ENCODE assay signal across 18 cellular contexts in genomic region chr13:66661336-66661735, GRCh38.
"Had no signal": no experiment of that assay in that cellular context is flagged by ENCODE, and none has a peak within 500 bp of the region (broad histone marks: within the 10 kb centered on the region; RNA-seq: fewer than 3 reads in every experiment).

No MANE protein-coding gene starts in this region.

- H3K4me3 ChIP-seq: colonic mucosa, lower lobe of right lung, upper lobe of right lung had no signal

- H3K27ac Mint-ChIP-seq: activated CD4-positive, alpha-beta memory T cell treated with anti-CD3 and anti-CD28 coated beads, Interleukin-2, amount 10 ng/mL, durations not matched to agents 7 days and 5 days; activated CD8-positive, alpha-beta memory T cell treated with anti-CD3 and anti-CD28 coated beads, Interleukin-2, amount 10 ng/mL, durations not matched to agents 7 days and 5 days; activated naive CD8-positive, alpha-beta T cell treated with anti-CD3 and anti-CD28 coated beads, Interleukin-2, amount 10 ng/mL, durations not matched to agents 7 days and 5 days; natural killer cell treated with Interleukin-12 subunit alpha and Interleukin-12 subunit beta and Interleukin-15 and Interleukin-18, amount 100 ng/mL, for 72 hours had no signal

- H3K4me1 Mint-ChIP-seq: activated CD4-positive, alpha-beta memory T cell treated with anti-CD3 and anti-CD28 coated beads, Interleukin-2, amount 10 ng/mL, durations not matched to agents 7 days and 5 days; activated CD8-positive, alpha-beta memory T cell treated with anti-CD3 and anti-CD28 coated beads, Interleukin-2, amount 10 ng/mL, durations not matched to agents 7 days and 5 days; activated naive CD8-positive, alpha-beta T cell treated with anti-CD3 and anti-CD28 coated beads, Interleukin-2, amount 10 ng/mL, durations not matched to agents 7 days and 5 days had no signal

- H3K4me3 Mint-ChIP-seq: activated CD4-positive, alpha-beta memory T cell treated with anti-CD3 and anti-CD28 coated beads, Interleukin-2, amount 10 ng/mL, durations not matched to agents 7 days and 5 days; activated CD8-positive, alpha-beta memory T cell treated with anti-CD3 and anti-CD28 coated beads, Interleukin-2, amount 10 ng/mL, durations not matched to agents 7 days and 5 days; activated naive CD8-positive, alpha-beta T cell treated with anti-CD3 and anti-CD28 coated beads, Interleukin-2, amount 10 ng/mL, durations not matched to agents 7 days and 5 days; natural killer cell treated with Interleukin-12 subunit alpha and Interleukin-12 subunit beta and Interleukin-15 and Interleukin-18, amount 100 ng/mL, for 72 hours had no signal

- H3K4me1 ChIP-seq: colonic mucosa, lower lobe of right lung, upper lobe of right lung had no signal

- H3K9me3 ChIP-seq: colonic mucosa, lower lobe of right lung, upper lobe of right lung had no signal

- ATAC-seq: activated CD8-positive, alpha-beta memory T cell treated with anti-CD3 and anti-CD28 coated beads, Interleukin-2, amount 10 ng/mL, durations not matched to agents 7 days and 5 days; lower lobe of right lung; natural killer cell treated with Interleukin-12 subunit alpha and Interleukin-12 subunit beta and Interleukin-15 and Interleukin-18, amount 100 ng/mL, for 72 hours; upper lobe of right lung had no signal

- DNase-seq: activated CD4-positive, alpha-beta memory T cell treated with anti-CD3 and anti-CD28 coated beads, Interleukin-2, amount 10 ng/mL, durations not matched to agents 7 days and 5 days; activated CD4-positive, alpha-beta T cell treated with anti-CD3 and anti-CD28 coated beads for 48 hours; activated CD4-positive, CD25-positive, alpha-beta regulatory T cell; activated CD8-positive, alpha-beta memory T cell treated with anti-CD3 and anti-CD28 coated beads, Interleukin-2, amount 10 ng/mL, durations not matched to agents 7 days and 5 days; activated naive CD4-positive, alpha-beta T cell treated with Interleukin-2 at 50 U/mL for 16 hours; activated naive CD8-positive, alpha-beta T cell treated with anti-CD3 and anti-CD28 coated beads, Interleukin-2, amount 10 ng/mL, durations not matched to agents 7 days and 5 days; anterior cingulate cortex; brain microvascular endothelial cell; central memory CD4-positive, alpha-beta T cell; colonic mucosa; erythroblast; foreskin melanocyte; hypothalamus; lower lobe of right lung; retina; stimulated activated naive CD4-positive, alpha-beta T cell; upper lobe of right lung had no signal

- H3K27me3 Mint-ChIP-seq: activated CD4-positive, alpha-beta memory T cell treated with anti-CD3 and anti-CD28 coated beads, Interleukin-2, amount 10 ng/mL, durations not matched to agents 7 days and 5 days; activated CD8-positive, alpha-beta memory T cell treated with anti-CD3 and anti-CD28 coated beads, Interleukin-2, amount 10 ng/mL, durations not matched to agents 7 days and 5 days; activated naive CD8-positive, alpha-beta T cell treated with anti-CD3 and anti-CD28 coated beads, Interleukin-2, amount 10 ng/mL, durations not matched to agents 7 days and 5 days; natural killer cell treated with Interleukin-12 subunit alpha and Interleukin-12 subunit beta and Interleukin-15 and Interleukin-18, amount 100 ng/mL, for 72 hours had no signal

- H3K36me3 Mint-ChIP-seq: activated CD8-positive, alpha-beta memory T cell treated with anti-CD3 and anti-CD28 coated beads, Interleukin-2, amount 10 ng/mL, durations not matched to agents 7 days and 5 days; activated naive CD8-positive, alpha-beta T cell treated with anti-CD3 and anti-CD28 coated beads, Interleukin-2, amount 10 ng/mL, durations not matched to agents 7 days and 5 days; natural killer cell treated with Interleukin-12 subunit alpha and Interleukin-12 subunit beta and Interleukin-15 and Interleukin-18, amount 100 ng/mL, for 72 hours had no signal

- H3K27me3 ChIP-seq: brain microvascular endothelial cell, colonic mucosa, upper lobe of right lung had no signal

- H3K27ac ChIP-seq: colonic mucosa, lower lobe of right lung, upper lobe of right lung had no signal

- H3K9me3 Mint-ChIP-seq: activated naive CD8-positive, alpha-beta T cell treated with anti-CD3 and anti-CD28 coated beads, Interleukin-2, amount 10 ng/mL, durations not matched to agents 7 days and 5 days had no signal

- H3K36me3 ChIP-seq: brain microvascular endothelial cell, colonic mucosa, lower lobe of right lung, upper lobe of right lung had no signal
